ENCODE assay signal across 30 cellular contexts in the genomic region with DNA sequence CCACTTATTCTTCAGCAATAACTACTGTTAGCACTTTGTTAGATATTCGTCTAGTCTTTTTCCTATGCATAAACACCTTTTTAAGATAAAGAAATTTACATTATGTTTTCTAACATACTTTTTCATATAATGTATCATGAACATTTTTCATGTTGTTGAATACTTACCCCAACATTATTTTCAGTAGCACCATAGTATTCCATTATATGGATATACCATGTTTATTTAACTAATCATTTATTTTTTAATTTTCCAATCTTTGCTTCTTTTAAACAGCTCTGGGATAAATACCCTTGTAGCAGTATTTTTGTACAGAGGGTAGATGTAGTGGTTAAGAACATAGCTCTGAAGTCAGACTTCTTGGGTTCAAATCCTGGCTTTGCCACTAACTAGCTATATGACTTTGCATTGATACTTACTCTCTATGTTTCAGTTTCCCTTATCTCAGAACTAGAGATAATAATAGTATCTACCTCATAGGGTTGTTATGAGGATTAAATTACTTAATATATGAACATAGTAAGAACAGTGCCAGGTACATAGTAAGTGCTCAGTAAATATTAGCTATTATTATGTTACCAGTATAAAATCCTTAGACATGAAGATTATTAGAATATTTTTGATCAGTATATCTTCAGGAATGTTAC. TPM values are rescaled to one million over a fixed set of nuclear protein-coding genes. Genes with fewer than 3 reads are reported as not detected.
DNase-seq lines count a peak whose midpoint lies in the region; ATAC-seq and TF ChIP-seq lines count a peak whose summit lies in the region.
"Had no signal": no experiment of that assay in that cellular context is flagged by ENCODE, and none has a peak within 500 bp of the region (broad histone marks: within the 10 kb centered on the region; RNA-seq: fewer than 3 reads in every experiment).

No MANE protein-coding gene starts in this region.

- DNase-seq in ascending aorta (ENCODE audit: low spot score in 2 of 2) (no peak), osteoblast (ENCODE audit: insufficient read length, low spot score, missing footprints) (no peak), KG1 (lab: John Stamatoyannopoulos, UW) (no peak), cerebellar nuclear complex (lab: John Stamatoyannopoulos, UW) (no peak)
- DNase-seq: activated naive CD4-positive, alpha-beta T cell treated with anti-CD3 and anti-CD28 coated beads, Interleukin-2, amount 10 ng/mL, durations not matched to agents 7 days and 5 days; activated T-cell treated with anti-CD3 and anti-CD28 coated beads, Interleukin-2, amount 50 U/mL, for 48 hours; aorta; head of caudate nucleus; left cardiac atrium; MM.1S; naive thymus-derived CD4-positive, alpha-beta T cell; NCI-H1436 treated with DMSO at 0.1 percent for 48 hours; NCI-H2107; NCI-H446; occipital lobe; SHP77 treated with DMSO at 0.1 percent for 48 hours; stimulated activated CD4-positive, alpha-beta T cell treated with anti-CD3 and anti-CD28 coated beads, Interleukin-12 subunit alpha, Interleukin-12 subunit beta, amount 100 ng/mL, for 4 hours; stimulated activated CD4-positive, alpha-beta T cell treated with anti-CD3 and anti-CD28 coated beads, Interleukin-4, amount 100 ng/mL, for 24 hours; stimulated activated naive CD4-positive, alpha-beta T cell had no signal

- peak overlapping the region; percentile 76 for H3K4me2 ChIP-seq in osteoblast (ENCODE audit: insufficient read depth, low read length)

- ATAC-seq in HG02885 (IDR thresholded peaks at IDR 0.05; ENCODE audit: poor library complexity, unreplicated experiment) (no peak), GM19397 (IDR thresholded peaks at IDR 0.05; ENCODE audit: unreplicated experiment) (no peak)
- ATAC-seq: HCT116; naive thymus-derived CD4-positive, alpha-beta T cell had no signal

- H3K4me3 ChIP-seq in ACC112 (ENCODE audit: low read depth, low read length) (no peak overlapping the region), HEK293 (ENCODE audit: low read depth, low read length) (no peak overlapping the region), ascending aorta (no peak overlapping the region), osteoblast (ENCODE audit: insufficient read depth, low read length) (no peak overlapping the region)
- H3K4me3 ChIP-seq: right atrium auricular region, tibial nerve had no signal

- intact Hi-C loops in ascending aorta (cut with DNase I): loop anchor here (5.0 kb wide), 2 partner anchors 467 to 517 kb away; a partner anchor contains a TSS

- CTCF ChIA-PET in HEK293 (lab: Yijun Ruan, JAX): interaction anchor here (0.6 to 1.1 kb wide), 2 partner anchors 10 to 502 kb away, joined by 3 to 5 read pairs; no protein-coding TSS in a partner anchor

- H3K27me3 ChIP-seq in ACC112 (ENCODE audit: insufficient read depth, low read length) (no peaks in the 10 kb centered on the region), ascending aorta (no peaks in the 10 kb centered on the region), osteoblast (ENCODE audit: insufficient read depth, low read length) (no peaks in the 10 kb centered on the region)
- H3K27me3 ChIP-seq: right atrium auricular region, tibial nerve had no signal

- POLR2A ChIA-PET in HEK293 (lab: Yijun Ruan, JAX): interaction anchor here (1.9 kb wide), 1 partner anchor 11 kb away, joined by 4 read pairs; a partner anchor contains a TSS

- H3K4me1 ChIP-seq in ACC112 (ENCODE audit: control insufficient read depth, insufficient read depth, low read length, unreplicated experiment) (peaks cover 25% of the 10 kb centered on the region), HEK293 (ENCODE audit: control insufficient read depth, insufficient read depth, low read length) (no peaks in the 10 kb centered on the region), ascending aorta (peaks cover 2 to 11% of the 10 kb centered on the region in 2 donors), osteoblast (ENCODE audit: insufficient read depth, low read length) (peaks cover 25% of the 10 kb centered on the region)

- H3K27ac ChIP-seq in ACC112 (ENCODE audit: low read depth, low read length) (peak overlapping the region; percentile 83), HEK293 (ENCODE audit: extremely low read depth, low read depth, low read length) (no peak overlapping the region), ascending aorta (peak overlapping the region; percentile 77), osteoblast (ENCODE audit: low read depth, low read length) (peak overlapping the region; percentile 79)

- TF ChIP-seq CTCF in HEK293 (tag by site-specific recombination; IDR thresholded peaks at IDR 0.05) (no peak), ascending aorta (IDR thresholded peaks at IDR 0.05) (no peak), osteoblast (IDR thresholded peaks at IDR 0.05; ENCODE audit: extremely low read depth, low read depth, low read length) (no peak)

- H4K20me1 ChIP-seq in osteoblast (ENCODE audit: insufficient read depth, low read length): no peaks in the 10 kb centered on the region

- no peaks in the 10 kb centered on the region for H3K9me3 ChIP-seq in HEK293 (ENCODE audit: control insufficient read depth, insufficient read depth, low read depth, low read length)
- H3K9me3 ChIP-seq in ascending aorta: no peaks in the 10 kb centered on the region
- no peaks in the 10 kb centered on the region for H3K9me3 ChIP-seq in osteoblast (ENCODE audit: low read depth, low read length)
- H3K9me3 ChIP-seq: right atrium auricular region, tibial nerve had no signal

- H2AFZ ChIP-seq in ACC112 (ENCODE audit: low read length, unreplicated experiment): no peak overlapping the region
- no peak overlapping the region for H2AFZ ChIP-seq in osteoblast (ENCODE audit: low read length)

- peaks cover 5% of the 10 kb centered on the region; the same call in 1 of the 2 replicates for H3K36me3 ChIP-seq in ACC112 (ENCODE audit: insufficient read depth, low read length)
- peaks cover 6 to 27% of the 10 kb centered on the region in 2 experiments for H3K36me3 ChIP-seq in HEK293 (ENCODE audit: control insufficient read depth in 2 of 2, insufficient read depth in 1 of 2, low read length in 2 of 2)
- peaks cover 16 to 41% of the 10 kb centered on the region in 2 donors for H3K36me3 ChIP-seq in ascending aorta
- H3K36me3 ChIP-seq in osteoblast (ENCODE audit: insufficient read depth, low read length): peaks cover 15% of the 10 kb centered on the region

- H3K79me2 ChIP-seq in ACC112 (ENCODE audit: control insufficient read depth, insufficient read depth, low read length, unreplicated experiment) (peaks cover 10% of the 10 kb centered on the region), osteoblast (ENCODE audit: insufficient read depth, low read length) (peaks cover 7% of the 10 kb centered on the region)

TF ChIP-seq in HEK293, 187 proteins besides CTCF, POLR2A, EP300 and RAD21:
- TF ChIP-seq ZNF664 (tag by site-specific recombination; IDR thresholded peaks at IDR 0.05) (peak; percentile 17; the same call in 1 of the 2 replicates), ZBTB8A (tag by site-specific recombination; IDR thresholded peaks at IDR 0.05) (no peak), IKZF3 (tag by site-specific recombination; IDR thresholded peaks at IDR 0.05) (no peak)

RNA-seq across cellular contexts. Expression of a gene that starts 11.3 kb away (rescaled TPM):
- 13.6 TPM for total RNA-seq in ascending aorta
- 48.9 and 56.0 TPM in 2 replicates for total RNA-seq in osteoblast

RNA-seq across cellular contexts. Expression of a gene that starts 45.1 kb away (rescaled TPM):
- not detected for total RNA-seq in ascending aorta
- not detected in 2 replicates for total RNA-seq in osteoblast
- total RNA-seq: aorta; Daoy; fibroblast of villous mesenchyme; HT-29; left cardiac atrium; naive thymus-derived CD4-positive, alpha-beta T cell; occipital lobe; PC-3; right atrium auricular region; tibial nerve had no signal
